In the genomic region with DNA sequence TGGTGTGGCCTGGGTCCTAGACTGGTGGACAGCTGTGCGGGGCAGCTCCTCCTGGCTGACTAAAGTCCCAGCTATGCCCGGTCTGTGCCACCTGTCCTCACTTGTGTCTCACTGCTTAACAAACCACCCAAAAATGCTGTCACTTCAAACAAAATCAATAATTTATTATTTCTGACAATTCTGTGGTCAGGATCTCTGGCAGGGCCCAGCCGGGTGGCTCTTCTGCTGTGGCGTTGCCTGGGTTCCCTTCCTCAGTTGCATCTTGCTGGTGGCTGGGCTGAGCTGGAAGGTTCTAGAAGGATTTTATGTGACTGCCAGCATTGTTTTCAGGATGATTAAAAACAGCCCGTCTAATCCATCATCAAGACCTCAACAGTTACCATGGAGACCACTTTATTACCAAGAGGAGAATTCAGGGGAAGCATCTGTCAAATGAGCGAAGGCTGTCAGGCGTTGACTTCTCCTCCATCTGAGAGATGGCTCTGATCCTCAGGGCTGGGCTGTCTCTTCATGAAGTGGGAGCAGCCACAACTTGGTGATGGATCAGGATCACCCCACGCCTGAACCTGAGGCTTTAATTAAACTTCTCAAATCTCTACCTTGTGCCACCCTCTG, we compare ENCODE assay signal across 18 cellular contexts.
"Had no signal": no experiment of that assay in that cellular context is flagged by ENCODE, and none has a peak within 500 bp of the region (broad histone marks: within the 10 kb centered on the region; RNA-seq: fewer than 3 reads in every experiment).

No MANE protein-coding gene starts in this region.

- H3K27me3 ChIP-seq: thyroid gland had no signal

- DNase-seq: activated CD4-positive, alpha-beta T cell treated with anti-CD3 and anti-CD28 coated beads for 1 hour; activated CD4-positive, alpha-beta T cell treated with anti-CD3 and anti-CD28 coated beads, Interleukin-2, amount 50 U/mL, for 4 hours; activated CD8-positive, alpha-beta memory T cell treated with anti-CD3 and anti-CD28 coated beads, Interleukin-2, amount 10 ng/mL, durations not matched to agents 7 days and 5 days; activated effector memory CD4-positive, alpha-beta T cell treated with Interleukin-2 at 50 U/mL for 16 hours; activated naive CD4-positive, alpha-beta T cell treated with anti-CD3 and anti-CD28 coated beads, Interleukin-2, amount 50 U/mL, for 16 hours; activated T-cell treated with anti-CD3 and anti-CD28 coated beads, Interleukin-2, amount 50 U/mL, for 24 hours; central memory CD4-positive, alpha-beta T cell; effector CD4-positive, alpha-beta T cell; esophagus squamous epithelium; left ventricle myocardium superior; stimulated activated CD4-positive, alpha-beta T cell treated with anti-CD3 and anti-CD28 coated beads, Interleukin-12 subunit alpha, Interleukin-12 subunit beta, amount 100 ng/mL, for 4 hours; stimulated activated CD4-positive, alpha-beta T cell treated with anti-CD3 and anti-CD28 coated beads, Interleukin-2, amount 100 ng/mL, for 24 hours; thyroid gland; uterus had no signal

- H3K4me1 ChIP-seq: esophagus squamous epithelium, thyroid gland, uterus had no signal

- H3K27ac ChIP-seq: coronary artery, esophagus squamous epithelium, hepatocyte, thyroid gland, uterus, VCaP had no signal

- H3K36me3 ChIP-seq: esophagus squamous epithelium, thyroid gland, uterus had no signal

- H3K4me3 ChIP-seq: coronary artery, esophagus squamous epithelium, hepatocyte, thyroid gland, uterus had no signal

- H3K9me3 ChIP-seq: thyroid gland, uterus had no signal

- ATAC-seq: activated CD8-positive, alpha-beta memory T cell treated with anti-CD3 and anti-CD28 coated beads, Interleukin-2, amount 10 ng/mL, durations not matched to agents 7 days and 5 days; left ventricle myocardium superior; stimulated activated effector memory CD8-positive, alpha-beta T cell treated with anti-CD3 and anti-CD28 coated beads, Interleukin-12 subunit alpha, Interleukin-12 subunit beta, amount 100 ng/mL, for 72 hours had no signal
